In the genomic region with DNA sequence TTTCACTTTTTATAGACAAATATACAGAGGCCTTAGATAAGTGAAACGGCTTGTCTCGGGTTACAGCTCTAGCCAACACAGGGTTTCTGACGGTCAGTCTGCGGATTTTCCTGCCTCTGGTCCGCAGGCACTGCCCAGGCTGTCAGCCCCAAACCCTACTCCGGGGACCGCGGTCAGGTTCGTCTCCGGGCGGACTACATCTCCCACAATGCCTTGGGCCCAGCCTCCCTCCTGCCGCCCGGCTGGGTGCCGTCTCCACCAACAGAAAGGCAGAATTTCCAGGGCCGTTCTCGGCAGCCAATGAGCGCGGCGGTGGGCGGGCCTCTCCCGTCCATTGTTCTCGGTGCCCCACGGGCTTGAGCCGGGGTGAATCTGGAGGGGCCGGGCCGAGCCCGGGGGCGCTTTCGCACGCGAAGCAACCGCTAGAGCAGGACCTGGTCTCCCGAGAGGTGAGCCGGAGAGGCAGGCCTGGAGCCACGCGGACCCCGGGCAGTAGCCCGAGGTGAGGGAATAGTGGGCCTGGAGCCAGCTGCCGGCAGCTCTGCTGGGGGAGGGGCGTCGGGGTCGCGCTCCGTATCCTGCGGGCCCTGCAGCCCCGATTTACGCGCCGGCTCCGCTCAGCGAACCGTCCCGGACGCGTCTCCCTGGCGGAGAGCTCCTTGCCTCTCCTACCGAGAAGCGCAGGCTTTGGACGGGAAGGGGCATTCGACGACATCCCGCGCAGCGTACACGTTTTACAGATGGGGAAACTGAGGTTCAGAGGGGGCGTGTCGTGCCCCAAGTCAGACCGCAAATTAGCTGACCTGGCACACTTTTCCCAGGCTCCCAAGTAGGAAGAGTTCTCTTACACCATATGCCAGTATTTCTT, we compare ENCODE assay signal across 8 cellular contexts. TPM values are rescaled to one million over a fixed set of nuclear protein-coding genes. Genes with fewer than 3 reads are reported as not detected.
DNase-seq lines count a peak whose midpoint lies in the region; ATAC-seq and FAIRE-seq lines count a peak whose summit lies in the region.

A gene (plus strand): TSS at position 323 of the 868 bp plus-strand sequence. CDS start 2,919 bp downstream, outside the sequence.

- H3K9me3 ChIP-seq in HUES48 (ENCODE audit: control insufficient read depth, insufficient read depth, low read length) (no peaks in the 10 kb centered on the region), NT2/D1 (ENCODE audit: insufficient read depth, low read length) (no peaks in the 10 kb centered on the region), mesodermal cell (ENCODE audit: control insufficient read depth, low read length) (no peaks in the 10 kb centered on the region)

- peak; percentile 69 for FAIRE-seq in endometrium (lab: Jason Lieb, UNC)

- H3K27me3 ChIP-seq in HUES48 (ENCODE audit: control insufficient read depth, insufficient read depth, low read length) (peaks cover 4% of the 10 kb centered on the region; the same call in 1 of the 2 replicates), NT2/D1 (ENCODE audit: insufficient read depth, insufficient read length) (peaks cover 16% of the 10 kb centered on the region)

- H3K4me3 ChIP-seq in HUES48 (ENCODE audit: low read depth, low read length): peak within 1 kb of the TSS; percentile 91
- H3K4me3 ChIP-seq in NT2/D1 (ENCODE audit: insufficient read length, low read depth): peak within 1 kb of the TSS; percentile 88
- H3K4me3 ChIP-seq in mesodermal cell (ENCODE audit: extremely low read depth, insufficient read depth, low read length, poor library complexity, severe bottlenecking): peak within 1 kb of the TSS; percentile 74

- H3K27ac ChIP-seq in HUES48 (ENCODE audit: low read depth, low read length) (peak within 1 kb of the TSS; percentile 93), mesodermal cell (ENCODE audit: low read depth, low read length, severe bottlenecking) (peak within 1 kb of the TSS; percentile 93)

- H3K4me1 ChIP-seq in HUES48 (ENCODE audit: control insufficient read depth, insufficient read depth, low read length) (peaks cover 36% of the 10 kb centered on the region), NT2/D1 (ENCODE audit: insufficient read depth, insufficient read length) (peaks cover 15% of the 10 kb centered on the region), mesodermal cell (ENCODE audit: control insufficient read depth, insufficient read depth, low read length, poor library complexity, severe bottlenecking) (peaks cover 14% of the 10 kb centered on the region)

- H3K36me3 ChIP-seq in HUES48 (ENCODE audit: control insufficient read depth, insufficient read depth, low read length): peaks cover 21% of the 10 kb centered on the region
- H3K36me3 ChIP-seq in NT2/D1 (ENCODE audit: insufficient read depth, insufficient read length, low read length): peaks cover 18% of the 10 kb centered on the region
- H3K36me3 ChIP-seq in mesodermal cell (ENCODE audit: control insufficient read depth, insufficient read depth, low read length): peaks cover 30% of the 10 kb centered on the region

- peak; percentile 94 for ATAC-seq in GM21423 (IDR thresholded peaks at IDR 0.05; ENCODE audit: unreplicated experiment)

- in situ Hi-C loops in Caki2 (cut with HindIII; ENCODE audit: low pct_unique_long_range_greater_than_20kb, low sequenced_read_pairs): no loop called here

- DNase-seq in Caki2 (ENCODE audit: low read depth) (peak; percentile 90), NT2/D1 (ENCODE audit: low read depth, low spot score) (peak; percentile 95)
- DNase-seq in activated CD8-positive, alpha-beta memory T cell treated with anti-CD3 and anti-CD28 coated beads, Interleukin-2, amount 50 U/mL, for 24 hours (ENCODE audit: extremely low read depth): peak; percentile 80
- DNase-seq in stimulated activated CD8-positive, alpha-beta memory T cell treated with anti-CD3 and anti-CD28 coated beads, Interleukin-15, amount 100 ng/mL, for 24 hours (ENCODE audit: low read depth): peak; percentile 82

- H3K9ac ChIP-seq in HUES48 (ENCODE audit: low read depth, low read length) (peak within 1 kb of the TSS; percentile 87), NT2/D1 (ENCODE audit: insufficient read length, low read depth) (peak within 1 kb of the TSS; percentile 80)

- WGBS in mesodermal cell (ENCODE audit: insufficient coverage in 2 of 2), 2 experiments: 0% methylated on average over 49 to 60 of the region's 68 CpGs

RNA-seq across cellular contexts. Expression of the gene that starts here (rescaled TPM):
- 11.0 and 15.9 TPM in 2 replicates for total RNA-seq in Caki2 (2014; rRNA removed; shearing (Covaris generic); ENCODE audit: low replicate concordance)
- polyA plus RNA-seq in mesodermal cell (2013, experiment 1 of 2): 21.9 TPM
- 18.6 TPM for polyA plus RNA-seq in mesodermal cell (2013, experiment 2 of 2)

Comparison
In these comparisons a context has a peak if more than half of its experiments do, and no peak if none do; other contexts are left out.
1. Peak in every context shown above with its lines: DNase-seq, ATAC-seq, H3K4me3 ChIP-seq and H3K27ac ChIP-seq.